Comparison of ENCODE assay signal across 10 cellular contexts in the genomic region with DNA sequence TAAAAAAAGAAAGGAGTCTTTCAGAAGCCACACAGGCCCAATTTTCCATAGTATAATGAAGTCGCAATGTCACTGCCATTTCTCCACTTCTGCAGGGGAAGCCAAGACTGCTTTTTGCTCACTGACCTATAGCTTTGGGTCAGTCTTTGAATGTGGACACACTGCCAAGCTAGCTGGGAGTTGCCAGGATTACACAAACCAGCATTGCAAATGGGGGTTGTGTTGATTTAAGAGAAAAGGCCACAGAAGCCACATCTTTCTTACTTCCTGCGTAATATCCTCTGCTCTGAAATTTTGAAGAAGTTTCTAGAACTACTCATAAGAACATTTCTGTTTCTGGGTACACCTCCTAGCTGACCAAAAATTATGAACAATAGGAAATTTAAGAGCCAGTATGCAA. TPM values are rescaled to one million over a fixed set of nuclear protein-coding genes. Genes with fewer than 3 reads are reported as not detected.
DNase-seq lines count a peak whose midpoint lies in the region; ATAC-seq and TF ChIP-seq lines count a peak whose summit lies in the region.
"Had no signal": no experiment of that assay in that cellular context is flagged by ENCODE, and none has a peak within 500 bp of the region (broad histone marks: within the 10 kb centered on the region; RNA-seq: fewer than 3 reads in every experiment).

No MANE protein-coding gene starts in this region.

- CTCF ChIA-PET in SK-N-SH (lab: Yijun Ruan, JAX), result no interaction called here

- POLR2A ChIA-PET in activated naive CD8-positive, alpha-beta T cell treated with anti-CD3 and anti-CD28 coated beads, Interleukin-2, amount 10 ng/mL, durations not matched to agents 7 days and 5 days (lab: Charles Lee), result interaction anchor here (0.9 to 2.2 kb wide), 7 partner anchors 10 to 143 kb away, joined by 3 to 8 read pairs (median 4); no protein-coding TSS in a partner anchor
- POLR2A ChIA-PET in SK-N-SH (lab: Yijun Ruan, JAX), result no interaction called here

- 6% methylated on average over 2 of the region's 2 CpGs for WGBS in SK-N-SH (ENCODE audit: low lambda C conversion rate)

- peak overlapping the region; percentile 35 for H3K4me3 Mint-ChIP-seq in activated naive CD8-positive, alpha-beta T cell treated with anti-CD3 and anti-CD28 coated beads, Interleukin-2, amount 10 ng/mL, durations not matched to agents 7 days and 5 days

- H3K9me3 ChIP-seq in lower lobe of right lung, result no peaks in the 10 kb centered on the region
- no peaks in the 10 kb centered on the region for H3K9me3 ChIP-seq in SK-N-SH

- H3F3A ChIP-seq in SK-N-SH (replicated peaks; ENCODE audit: insufficient read depth), result no peaks in the 10 kb centered on the region

- H4K20me1 ChIP-seq in SK-N-SH (ENCODE audit: insufficient read depth), result no peaks in the 10 kb centered on the region

- ATAC-seq in HG02885 (IDR thresholded peaks at IDR 0.05; ENCODE audit: poor library complexity, unreplicated experiment), result peak; percentile 39
- ATAC-seq in activated naive CD8-positive, alpha-beta T cell treated with anti-CD3 and anti-CD28 coated beads, Interleukin-2, amount 10 ng/mL, durations not matched to agents 7 days and 5 days (ENCODE audit: low read depth), result peak; percentile 74
- ATAC-seq in lower lobe of right lung, result peak; percentile 85 to 90
- ATAC-seq in HG03025 (IDR thresholded peaks at IDR 0.05; ENCODE audit: low FRiP score, unreplicated experiment), result no peak
- no peak for ATAC-seq in GM21786 (IDR thresholded peaks at IDR 0.05; ENCODE audit: unreplicated experiment)

- DNase-seq in AML-193 (lab: John Stamatoyannopoulos, UW) (peak; percentile 92 to 96), lower lobe of right lung (no peak), NCI-H345 treated with DMSO at 0.1 percent for 48 hours (lab: John Stamatoyannopoulos, UW; ENCODE audit: unreplicated experiment) (no peak), SK-N-SH (no peak)
- peak; percentile 35 for DNase-seq in activated naive CD8-positive, alpha-beta T cell treated with anti-CD3 and anti-CD28 coated beads, Interleukin-2, amount 10 ng/mL, durations not matched to agents 7 days and 5 days

- peak overlapping the region; percentile 18 for H3K27ac ChIP-seq in lower lobe of right lung
- no peak overlapping the region for H3K27ac ChIP-seq in SK-N-SH (ENCODE audit: low read depth in 2 of 2, low read length in 1 of 2)
- H3K27ac ChIP-seq: parathyroid adenoma had no signal

- H3K4me3 ChIP-seq in lower lobe of right lung, result no peak overlapping the region
- H3K4me3 ChIP-seq in SK-N-SH (ENCODE audit: low read depth in 2 of 2, low read length in 1 of 2), result no peak overlapping the region

- TF ChIP-seq CTCF in lower lobe of right lung (IDR thresholded peaks at IDR 0.05) (no peak), SK-N-SH (IDR thresholded peaks at IDR 0.05) (no peak)

- no peaks in the 10 kb centered on the region for H3K79me2 ChIP-seq in SK-N-SH (ENCODE audit: insufficient read depth)
- H3K79me2 ChIP-seq: parathyroid adenoma had no signal

- H3K4me1 Mint-ChIP-seq in activated naive CD8-positive, alpha-beta T cell treated with anti-CD3 and anti-CD28 coated beads, Interleukin-2, amount 10 ng/mL, durations not matched to agents 7 days and 5 days, result peaks cover 19% of the 10 kb centered on the region

- no peaks in the 10 kb centered on the region for H3K27me3 ChIP-seq in lower lobe of right lung (ENCODE audit: low read depth)
- no peaks in the 10 kb centered on the region for H3K27me3 ChIP-seq in SK-N-SH (ENCODE audit: insufficient read depth)

- intact Hi-C loops in lower lobe of right lung (cut with DNase I), result no loop called here

- peaks cover 45% of the 10 kb centered on the region for H3K36me3 Mint-ChIP-seq in activated naive CD8-positive, alpha-beta T cell treated with anti-CD3 and anti-CD28 coated beads, Interleukin-2, amount 10 ng/mL, durations not matched to agents 7 days and 5 days

- H3K36me3 ChIP-seq in lower lobe of right lung (no peaks in the 10 kb centered on the region), SK-N-SH (replicated peaks in 1 of 2; ENCODE audit: control insufficient read depth in 1 of 2, insufficient read depth in 2 of 2, low read length in 1 of 2) (no peaks in the 10 kb centered on the region)

- H2AFZ ChIP-seq in SK-N-SH (ENCODE audit: low read depth), result no peak overlapping the region
- H2AFZ ChIP-seq: parathyroid adenoma had no signal

- H3K27me3 Mint-ChIP-seq in activated naive CD8-positive, alpha-beta T cell treated with anti-CD3 and anti-CD28 coated beads, Interleukin-2, amount 10 ng/mL, durations not matched to agents 7 days and 5 days, result no peaks in the 10 kb centered on the region

- TF ChIP-seq RAD21 in SK-N-SH (IDR thresholded peaks at IDR 0.05; ENCODE audit: low read length), result no peak

- H3K9me2 ChIP-seq in SK-N-SH, result no peaks in the 10 kb centered on the region

- H3K9ac ChIP-seq in SK-N-SH, result no peak overlapping the region
- H3K9ac ChIP-seq: parathyroid adenoma had no signal

- no peak overlapping the region for H3K4me2 ChIP-seq in SK-N-SH

- no peak for TF ChIP-seq EP300 in SK-N-SH (IDR thresholded peaks at IDR 0.05; ENCODE audit: borderline replicate concordance in 1 of 2, low read depth in 1 of 2, low read length in 1 of 2)

- H3K27ac Mint-ChIP-seq in activated naive CD8-positive, alpha-beta T cell treated with anti-CD3 and anti-CD28 coated beads, Interleukin-2, amount 10 ng/mL, durations not matched to agents 7 days and 5 days, result peak overlapping the region; percentile 90

- H3K4me1 ChIP-seq in lower lobe of right lung (peaks cover 8% of the 10 kb centered on the region), SK-N-SH (ENCODE audit: control insufficient read depth in 1 of 2, insufficient read depth in 2 of 2, low read depth in 1 of 2, low read length in 1 of 2) (no peaks in the 10 kb centered on the region)
- H3K4me1 ChIP-seq: parathyroid adenoma had no signal

- peaks cover 23% of the 10 kb centered on the region for H3K9me3 Mint-ChIP-seq in activated naive CD8-positive, alpha-beta T cell treated with anti-CD3 and anti-CD28 coated beads, Interleukin-2, amount 10 ng/mL, durations not matched to agents 7 days and 5 days

TF ChIP-seq in SK-N-SH, 30 proteins besides CTCF, POLR2A, EP300 and RAD21 (continues in another document):
- TF ChIP-seq TAF1 (IDR thresholded peaks at IDR 0.05; ENCODE audit: borderline replicate concordance, low read depth, low read length) (no peak), EZH2phosphoT487 (IDR thresholded peaks at IDR 0.05; ENCODE audit: borderline replicate concordance, low read depth) (no peak), GABPA (IDR thresholded peaks at IDR 0.05; ENCODE audit: low read depth) (no peak), TCF12 (IDR thresholded peaks at IDR 0.05) (no peak)
- TF ChIP-seq, protein P1, sequence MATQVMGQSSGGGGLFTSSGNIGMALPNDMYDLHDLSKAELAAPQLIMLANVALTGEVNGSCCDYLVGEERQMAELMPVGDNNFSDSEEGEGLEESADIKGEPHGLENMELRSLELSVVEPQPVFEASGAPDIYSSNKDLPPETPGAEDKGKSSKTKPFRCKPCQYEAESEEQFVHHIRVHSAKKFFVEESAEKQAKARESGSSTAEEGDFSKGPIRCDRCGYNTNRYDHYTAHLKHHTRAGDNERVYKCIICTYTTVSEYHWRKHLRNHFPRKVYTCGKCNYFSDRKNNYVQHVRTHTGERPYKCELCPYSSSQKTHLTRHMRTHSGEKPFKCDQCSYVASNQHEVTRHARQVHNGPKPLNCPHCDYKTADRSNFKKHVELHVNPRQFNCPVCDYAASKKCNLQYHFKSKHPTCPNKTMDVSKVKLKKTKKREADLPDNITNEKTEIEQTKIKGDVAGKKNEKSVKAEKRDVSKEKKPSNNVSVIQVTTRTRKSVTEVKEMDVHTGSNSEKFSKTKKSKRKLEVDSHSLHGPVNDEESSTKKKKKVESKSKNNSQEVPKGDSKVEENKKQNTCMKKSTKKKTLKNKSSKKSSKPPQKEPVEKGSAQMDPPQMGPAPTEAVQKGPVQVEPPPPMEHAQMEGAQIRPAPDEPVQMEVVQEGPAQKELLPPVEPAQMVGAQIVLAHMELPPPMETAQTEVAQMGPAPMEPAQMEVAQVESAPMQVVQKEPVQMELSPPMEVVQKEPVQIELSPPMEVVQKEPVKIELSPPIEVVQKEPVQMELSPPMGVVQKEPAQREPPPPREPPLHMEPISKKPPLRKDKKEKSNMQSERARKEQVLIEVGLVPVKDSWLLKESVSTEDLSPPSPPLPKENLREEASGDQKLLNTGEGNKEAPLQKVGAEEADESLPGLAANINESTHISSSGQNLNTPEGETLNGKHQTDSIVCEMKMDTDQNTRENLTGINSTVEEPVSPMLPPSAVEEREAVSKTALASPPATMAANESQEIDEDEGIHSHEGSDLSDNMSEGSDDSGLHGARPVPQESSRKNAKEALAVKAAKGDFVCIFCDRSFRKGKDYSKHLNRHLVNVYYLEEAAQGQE (IDR thresholded peaks at IDR 0.05; ENCODE audit: low read depth, low read length), result no peak
- TF ChIP-seq, protein P2, sequence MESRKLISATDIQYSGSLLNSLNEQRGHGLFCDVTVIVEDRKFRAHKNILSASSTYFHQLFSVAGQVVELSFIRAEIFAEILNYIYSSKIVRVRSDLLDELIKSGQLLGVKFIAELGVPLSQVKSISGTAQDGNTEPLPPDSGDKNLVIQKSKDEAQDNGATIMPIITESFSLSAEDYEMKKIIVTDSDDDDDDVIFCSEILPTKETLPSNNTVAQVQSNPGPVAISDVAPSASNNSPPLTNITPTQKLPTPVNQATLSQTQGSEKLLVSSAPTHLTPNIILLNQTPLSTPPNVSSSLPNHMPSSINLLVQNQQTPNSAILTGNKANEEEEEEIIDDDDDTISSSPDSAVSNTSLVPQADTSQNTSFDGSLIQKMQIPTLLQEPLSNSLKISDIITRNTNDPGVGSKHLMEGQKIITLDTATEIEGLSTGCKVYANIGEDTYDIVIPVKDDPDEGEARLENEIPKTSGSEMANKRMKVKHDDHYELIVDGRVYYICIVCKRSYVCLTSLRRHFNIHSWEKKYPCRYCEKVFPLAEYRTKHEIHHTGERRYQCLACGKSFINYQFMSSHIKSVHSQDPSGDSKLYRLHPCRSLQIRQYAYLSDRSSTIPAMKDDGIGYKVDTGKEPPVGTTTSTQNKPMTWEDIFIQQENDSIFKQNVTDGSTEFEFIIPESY (IDR thresholded peaks at IDR 0.05; ENCODE audit: borderline replicate concordance, low read depth), result no peak
- TF ChIP-seq, protein P3, sequence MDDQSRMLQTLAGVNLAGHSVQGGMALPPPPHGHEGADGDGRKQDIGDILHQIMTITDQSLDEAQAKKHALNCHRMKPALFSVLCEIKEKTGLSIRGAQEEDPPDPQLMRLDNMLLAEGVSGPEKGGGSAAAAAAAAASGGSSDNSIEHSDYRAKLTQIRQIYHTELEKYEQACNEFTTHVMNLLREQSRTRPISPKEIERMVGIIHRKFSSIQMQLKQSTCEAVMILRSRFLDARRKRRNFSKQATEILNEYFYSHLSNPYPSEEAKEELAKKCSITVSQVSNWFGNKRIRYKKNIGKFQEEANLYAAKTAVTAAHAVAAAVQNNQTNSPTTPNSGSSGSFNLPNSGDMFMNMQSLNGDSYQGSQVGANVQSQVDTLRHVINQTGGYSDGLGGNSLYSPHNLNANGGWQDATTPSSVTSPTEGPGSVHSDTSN (IDR thresholded peaks at IDR 0.05), result no peak

RNA-seq across cellular contexts. Expression of a gene that starts 45.8 kb away (rescaled TPM):
- 100 to 1,000 TPM; 121 to 125 TPM for total RNA-seq in activated naive CD8-positive, alpha-beta T cell treated with anti-CD3 and anti-CD28 coated beads, Interleukin-2, amount 10 ng/mL, durations not matched to agents 7 days and 5 days
- total RNA-seq in lower lobe of right lung, result 21.5 TPM
- not detected in 2 replicates for polyA plus RNA-seq in SK-N-SH (2012; rRNA removed)
- not detected in 2 replicates for polyA plus RNA-seq in SK-N-SH (2012; cell fraction: cytosol; rRNA removed)
- polyA plus RNA-seq in SK-N-SH (2012; cell fraction: nucleus; rRNA removed), result not detected in 2 replicates
- total RNA-seq: SK-MEL-5 had no signal

Comparison
In these comparisons a context has a peak if more than half of its experiments do, and no peak if none do; other contexts are left out.
1. DNase-seq: peak in AML-193 (2 of 2) and activated naive CD8-positive, alpha-beta T cell treated with anti-CD3 and anti-CD28 coated beads, Interleukin-2, amount 10 ng/mL, durations not matched to agents 7 days and 5 days (single experiment); none in lower lobe of right lung (single experiment), NCI-H345 treated with DMSO at 0.1 percent for 48 hours (single experiment) and SK-N-SH (single experiment).
2. ATAC-seq: peak in HG02885 (single experiment), activated naive CD8-positive, alpha-beta T cell treated with anti-CD3 and anti-CD28 coated beads, Interleukin-2, amount 10 ng/mL, durations not matched to agents 7 days and 5 days (single experiment) and lower lobe of right lung (2 of 2); none in HG03025 (single experiment) and GM21786 (single experiment).